In genomic region chr20:36786663-36787062, GRCh38 we compare ENCODE assay signal across 1 cellular context.
TF ChIP-seq lines count a peak whose summit lies in the region.

No MANE protein-coding gene starts in this region.

TF ChIP-seq in GM23338, 12 proteins besides CTCF, POLR2A, EP300 and RAD21:
- TF ChIP-seq REST (IDR thresholded peaks at IDR 0.05; ENCODE audit: unreplicated experiment) = peak; percentile 51
- TF ChIP-seq JUNB (IDR thresholded peaks at IDR 0.05; ENCODE audit: unreplicated experiment) = no peak
- TF ChIP-seq ZNF331 (CRISPR knock-in tag; IDR thresholded peaks at IDR 0.05; ENCODE audit: low read depth) = no peak
